In genomic region chr6:118537579-118537978, GRCh38 we compare ENCODE assay signal across 18 cellular contexts. TPM values are rescaled to one million over a fixed set of nuclear protein-coding genes. Genes with fewer than 3 reads are reported as not detected.
A peak's percentile ranks its signal among the peaks of the same experiment; 100 is the strongest.
DNase-seq lines count a peak whose midpoint lies in the region; ATAC-seq and TF ChIP-seq lines count a peak whose summit lies in the region.
"Had no signal": no experiment of that assay in that cellular context is flagged by ENCODE, and none has a peak within 500 bp of the region (broad histone marks: within the 10 kb centered on the region; RNA-seq: fewer than 3 reads in every experiment).

No MANE protein-coding gene starts in this region.

- H3K4me1 Mint-ChIP-seq in HFFc6 (ENCODE audit: low read depth) (peaks cover 13% of the 10 kb centered on the region), GM23338 (no peaks in the 10 kb centered on the region)

- H2AFZ ChIP-seq in GM23338 = no peak overlapping the region

- H3K4me1 ChIP-seq in right cardiac atrium (ENCODE audit: control insufficient read depth, insufficient read depth, low read length) = peaks cover 2% of the 10 kb centered on the region
- H3K4me1 ChIP-seq in skeletal muscle tissue (ENCODE audit: control insufficient read depth in 3 of 3, insufficient read depth in 3 of 3, low read length in 3 of 3) = peaks cover 3 to 7% (median 7%) of the 10 kb centered on the region in 3 donors
- no peaks in the 10 kb centered on the region for H3K4me1 ChIP-seq in GM23338 (ENCODE audit: insufficient read depth)
- H3K4me1 ChIP-seq in upper lobe of left lung = peaks cover 3 to 7% (median 5%) of the 10 kb centered on the region in 4 donors
- H3K4me1 ChIP-seq: pancreas had no signal

- H3K9me3 ChIP-seq in right cardiac atrium (ENCODE audit: control insufficient read depth, low read length) = no peaks in the 10 kb centered on the region
- H3K9me3 ChIP-seq in skeletal muscle tissue (ENCODE audit: control insufficient read depth in 3 of 3, low read length in 3 of 3) = no peaks in the 10 kb centered on the region
- H3K9me3 ChIP-seq in upper lobe of left lung = no peaks in the 10 kb centered on the region
- H3K9me3 ChIP-seq: BLaER1 treated with 17β-estradiol and CSF1 and Interleukin-3, amounts not matched to agents 10 nM and 100 nM; mucosa of descending colon; pancreas had no signal

- H3K4me3 Mint-ChIP-seq in HFFc6 (no peak overlapping the region), GM23338 (no peak overlapping the region)
- H3K4me3 Mint-ChIP-seq: activated naive CD8-positive, alpha-beta T cell treated with anti-CD3 and anti-CD28 coated beads, Interleukin-2, amount 50 U/mL, for 24 hours; activated T-helper 1 cell treated with anti-CD3 and anti-CD28 coated beads, Interleukin-12 subunit alpha, Interleukin-12 subunit beta, Interleukin-2, Interleukin-4 antibody, amounts not matched to agents 30 ng/mL and 10 ng/mL and 1 ng/mL, durations not matched to agents 14 hours and 24 hours and 36 hours; stimulated activated naive CD8-positive, alpha-beta T cell treated with anti-CD3 and anti-CD28 coated beads, Interleukin-15, amount 100 ng/mL, for 72 hours had no signal

- H3K27ac ChIP-seq in coronary artery = peak overlapping the region; percentile 15 to 59
- H3K27ac ChIP-seq in right cardiac atrium (ENCODE audit: low read length) = no peak overlapping the region
- H3K27ac ChIP-seq in skeletal muscle tissue (ENCODE audit: low read depth, low read length) = peak overlapping the region; percentile 46
- no peak overlapping the region for H3K27ac ChIP-seq in GM23338 (ENCODE audit: low read depth)
- peak overlapping the region in 1 of 4 donors; percentile 5 for H3K27ac ChIP-seq in upper lobe of left lung
- H3K27ac ChIP-seq: BLaER1 treated with 17β-estradiol and CSF1 and Interleukin-3, amounts not matched to agents 10 nM and 100 nM; pancreas had no signal

- H3K27me3 Mint-ChIP-seq in HFFc6 (ENCODE audit: insufficient read depth) (no peaks in the 10 kb centered on the region), GM23338 (ENCODE audit: insufficient read depth, low read depth, poor library complexity) (no peaks in the 10 kb centered on the region)
- H3K27me3 Mint-ChIP-seq: activated naive CD8-positive, alpha-beta T cell treated with anti-CD3 and anti-CD28 coated beads, Interleukin-2, amount 50 U/mL, for 24 hours; stimulated activated naive CD8-positive, alpha-beta T cell treated with anti-CD3 and anti-CD28 coated beads, Interleukin-15, amount 100 ng/mL, for 72 hours had no signal

- no peaks in the 10 kb centered on the region for H3F3A ChIP-seq in GM23338 (replicated peaks; ENCODE audit: low read depth)

- no peak overlapping the region for H3K4me2 ChIP-seq in GM23338
- H3K4me2 ChIP-seq: BLaER1 treated with 17β-estradiol and CSF1 and Interleukin-3, amounts not matched to agents 10 nM and 100 nM had no signal

- intact Hi-C loops in right cardiac atrium (cut with DNase I) = no loop called here

- peak; percentile 83 to 90 for ATAC-seq in right cardiac atrium
- no peak for ATAC-seq in GM23338
- no peak for ATAC-seq in upper lobe of left lung (ENCODE audit: low FRiP score in 2 of 2)
- ATAC-seq in GM21786 (IDR thresholded peaks at IDR 0.05; ENCODE audit: unreplicated experiment) = no peak
- ATAC-seq: activated naive CD8-positive, alpha-beta T cell treated with anti-CD3 and anti-CD28 coated beads, Interleukin-2, amount 50 U/mL, for 24 hours; mucosa of descending colon; pancreas; stimulated activated naive CD8-positive, alpha-beta T cell treated with anti-CD3 and anti-CD28 coated beads, Interleukin-15, amount 100 ng/mL, for 72 hours had no signal

- H3K9ac ChIP-seq in skeletal muscle tissue (ENCODE audit: low read depth in 1 of 3, low read length in 3 of 3) = no peak overlapping the region
- H3K9ac ChIP-seq: BLaER1 treated with 17β-estradiol and CSF1 and Interleukin-3, amounts not matched to agents 10 nM and 100 nM had no signal

- no peak for TF ChIP-seq CTCF in HFFc6 (IDR thresholded peaks at IDR 0.05)
- TF ChIP-seq CTCF in coronary artery (IDR thresholded peaks at IDR 0.05) = no peak
- no peak for TF ChIP-seq CTCF in GM23338 (conservative IDR thresholded peaks at IDR 0.05; ENCODE audit: low read depth in 2 of 2)
- no peak for TF ChIP-seq CTCF in upper lobe of left lung (IDR thresholded peaks at IDR 0.05)

- TF ChIP-seq POLR2A in upper lobe of left lung (IDR thresholded peaks at IDR 0.05) = no peak

- H3K4me3 ChIP-seq in coronary artery (no peak overlapping the region), right cardiac atrium (ENCODE audit: low read length) (peak overlapping the region; percentile 42), skeletal muscle tissue (ENCODE audit: low read length in 3 of 3) (no peak overlapping the region), GM23338 (no peak overlapping the region), upper lobe of left lung (no peak overlapping the region)
- H3K4me3 ChIP-seq: BLaER1 treated with 17β-estradiol and CSF1 and Interleukin-3, amounts not matched to agents 10 nM and 100 nM; mucosa of descending colon; pancreas had no signal

- peak; percentile 32 for DNase-seq in HFFc6
- no peak for DNase-seq in coronary artery (ENCODE audit: low spot score)
- DNase-seq in right cardiac atrium = no peak
- DNase-seq in GM23338 (ENCODE audit: low spot score) = no peak
- DNase-seq in upper lobe of left lung = no peak
- DNase-seq: activated CD4-positive, alpha-beta T cell treated with anti-CD3 and anti-CD28 coated beads, Interleukin-2, amount 50 U/mL, for 48 hours; activated naive CD8-positive, alpha-beta T cell treated with anti-CD3 and anti-CD28 coated beads, Interleukin-2, amount 50 U/mL, for 24 hours; DMS153; mucosa of descending colon; NCI-H1092 treated with DMSO at 0.1 percent for 48 hours; pancreas; SHP77; stimulated activated naive CD8-positive, alpha-beta T cell treated with anti-CD3 and anti-CD28 coated beads, Interleukin-15, amount 100 ng/mL, for 72 hours had no signal

- H3K79me2 ChIP-seq in GM23338 (replicated peaks; ENCODE audit: insufficient read depth) = no peaks in the 10 kb centered on the region

- 24% methylated on average over 2 of the region's 2 CpGs for WGBS in right cardiac atrium
- 43 to 45% methylated on average over 2 of the region's 2 CpGs for WGBS in upper lobe of left lung, 2 donors

- H3K27me3 ChIP-seq in right cardiac atrium (ENCODE audit: control insufficient read depth, insufficient read depth) (no peaks in the 10 kb centered on the region), skeletal muscle tissue (ENCODE audit: control insufficient read depth in 3 of 3, insufficient read depth in 3 of 3, low read length in 3 of 3) (no peaks in the 10 kb centered on the region), GM23338 (ENCODE audit: insufficient read depth) (no peaks in the 10 kb centered on the region), upper lobe of left lung (no peaks in the 10 kb centered on the region)
- H3K27me3 ChIP-seq: BLaER1 treated with 17β-estradiol and CSF1 and Interleukin-3, amounts not matched to agents 10 nM and 100 nM; pancreas had no signal

- TF ChIP-seq EP300 in upper lobe of left lung (IDR thresholded peaks at IDR 0.05) = no peak

- no peak overlapping the region for H3K27ac Mint-ChIP-seq in HFFc6
- no peak overlapping the region for H3K27ac Mint-ChIP-seq in GM23338
- H3K27ac Mint-ChIP-seq: activated naive CD8-positive, alpha-beta T cell treated with anti-CD3 and anti-CD28 coated beads, Interleukin-2, amount 50 U/mL, for 24 hours; activated T-helper 1 cell treated with anti-CD3 and anti-CD28 coated beads, Interleukin-12 subunit alpha, Interleukin-12 subunit beta, Interleukin-2, Interleukin-4 antibody, amounts not matched to agents 30 ng/mL and 10 ng/mL and 1 ng/mL, durations not matched to agents 14 hours and 24 hours and 36 hours had no signal

- H3K36me3 ChIP-seq in skeletal muscle tissue (ENCODE audit: control insufficient read depth in 3 of 3, insufficient read depth in 3 of 3, low read length in 3 of 3) (no peaks in the 10 kb centered on the region), GM23338 (ENCODE audit: insufficient read depth) (no peaks in the 10 kb centered on the region), upper lobe of left lung (no peaks in the 10 kb centered on the region)
- H3K36me3 ChIP-seq: pancreas had no signal

- no peaks in the 10 kb centered on the region for H4K20me1 ChIP-seq in GM23338 (replicated peaks; ENCODE audit: insufficient read depth)

- H3K9me3 Mint-ChIP-seq in HFFc6 (no peaks in the 10 kb centered on the region), GM23338 (no peaks in the 10 kb centered on the region)
- H3K9me3 Mint-ChIP-seq: activated naive CD8-positive, alpha-beta T cell treated with anti-CD3 and anti-CD28 coated beads, Interleukin-2, amount 50 U/mL, for 24 hours; activated T-helper 1 cell treated with anti-CD3 and anti-CD28 coated beads, Interleukin-12 subunit alpha, Interleukin-12 subunit beta, Interleukin-2, Interleukin-4 antibody, amounts not matched to agents 30 ng/mL and 10 ng/mL and 1 ng/mL, durations not matched to agents 14 hours and 24 hours and 36 hours; stimulated activated naive CD8-positive, alpha-beta T cell treated with anti-CD3 and anti-CD28 coated beads, Interleukin-15, amount 100 ng/mL, for 72 hours had no signal

- H3K9me2 ChIP-seq in GM23338 (ENCODE audit: insufficient read depth) = no peaks in the 10 kb centered on the region

- no peaks in the 10 kb centered on the region for H3K36me3 Mint-ChIP-seq in HFFc6 (ENCODE audit: low read depth)
- H3K36me3 Mint-ChIP-seq in GM23338 (ENCODE audit: low read depth) = no peaks in the 10 kb centered on the region

TF ChIP-seq in GM23338, 12 proteins besides CTCF, POLR2A, EP300 and RAD21:
- no peak for TF ChIP-seq NANOG (IDR thresholded peaks at IDR 0.05; ENCODE audit: borderline replicate concordance)
- no peak for TF ChIP-seq EZH2 (IDR thresholded peaks at IDR 0.05; ENCODE audit: low read depth, unreplicated experiment)
- no peak for TF ChIP-seq JUNB (IDR thresholded peaks at IDR 0.05; ENCODE audit: unreplicated experiment)
- no peak for TF ChIP-seq STAT1 (IDR thresholded peaks at IDR 0.05; ENCODE audit: unreplicated experiment)
- no peak for TF ChIP-seq ZNF114 (CRISPR knock-in tag; IDR thresholded peaks at IDR 0.05)

RNA-seq across cellular contexts. Expression of gene PLN, which starts 10.5 kb away (rescaled TPM):
- not detected for total RNA-seq in HFFc6 (2021; fragmentation: NEBNext Ultra II Directional; extraction: Animal tissue kit (Norgen Biotek cat#: 25700))
- total RNA-seq in right cardiac atrium = 1,000 to 10,000 TPM in 3 of 4 donors, 100 to 1,000 TPM in 1; 654 to 1,907 (median 1,288) TPM
- polyA plus RNA-seq in right cardiac atrium = 1,272 TPM
- 18.3 TPM for total RNA-seq in skeletal muscle tissue
- total RNA-seq in GM23338 (2014; rRNA removed; shearing (Covaris generic)) = not detected in 2 replicates
- 0.10 TPM in 1 of 2 replicates, not detected in the other for polyA plus RNA-seq in GM23338 (2016; fragmentation: Nextera tagmentation; extraction: Ambion mirVana)
- total RNA-seq in upper lobe of left lung = 1 to 10 TPM in 5 of 6 donors, not detected in 1; 1.9 to 9.9 (median 3.8) TPM
- total RNA-seq: activated T-helper 1 cell treated with anti-CD3 and anti-CD28 coated beads, Interleukin-12 subunit alpha, Interleukin-12 subunit beta, Interleukin-2, Interleukin-4 antibody, amounts not matched to agents 30 ng/mL and 10 ng/mL and 1 ng/mL, durations not matched to agents 14 hours and 24 hours and 36 hours had no signal
- polyA plus RNA-seq: keratinocyte had no signal

Comparison
In these comparisons a context has a peak if more than half of its experiments do, and no peak if none do; other contexts are left out.
1. H3K27ac ChIP-seq: peak in coronary artery (2 of 2) and skeletal muscle tissue (single experiment); none in right cardiac atrium (single experiment) and GM23338 (single experiment).
2. ATAC-seq: peak in right cardiac atrium (2 of 2); none in GM23338 (single experiment), upper lobe of left lung (0 of 2) and GM21786 (single experiment).
3. RNA of gene PLN, which starts 10.5 kb away (total RNA-seq): 654 to 1,907 TPM in right cardiac atrium; 18.3 TPM in skeletal muscle tissue (single experiment), 1.9 to 9.9 TPM in upper lobe of left lung, not detected in HFFc6 and not detected in GM23338; every median in the first group is over 10 times any median in the second.